1 cellular context compared by ENCODE assay signal in genomic region chr17:39450051-39450450, GRCh38.
A peak's percentile ranks its signal among the peaks of the same experiment; 100 is the strongest.
TF ChIP-seq lines count a peak whose summit lies in the region.

No MANE protein-coding gene starts in this region.

TF ChIP-seq in HepG2, 621 proteins besides CTCF, POLR2A, EP300 and RAD21 (continued from another document):
- peak; percentile 73 for TF ChIP-seq ZNF18 (CRISPR knock-in tag; IDR thresholded peaks at IDR 0.05; ENCODE audit: insufficient replicate concordance)
- TF ChIP-seq ARHGAP35 (CRISPR knock-in tag; IDR thresholded peaks at IDR 0.05; ENCODE audit: borderline replicate concordance), result no peak
- TF ChIP-seq RBAK (CRISPR knock-in tag; IDR thresholded peaks at IDR 0.05), result no peak
- no peak for TF ChIP-seq ZNF121 (CRISPR knock-in tag; IDR thresholded peaks at IDR 0.05)
- TF ChIP-seq KLF12 (CRISPR knock-in tag; IDR thresholded peaks at IDR 0.05; ENCODE audit: borderline replicate concordance), result no peak
- TF ChIP-seq ETS1 (CRISPR knock-in tag; IDR thresholded peaks at IDR 0.05), result no peak
- TF ChIP-seq MED1 (CRISPR knock-in tag; IDR thresholded peaks at IDR 0.05), result no peak
- TF ChIP-seq LCORL (IDR thresholded peaks at IDR 0.05), result no peak
- no peak for TF ChIP-seq LCORL (CRISPR knock-in tag; IDR thresholded peaks at IDR 0.05)
- TF ChIP-seq HNF4A (CRISPR knock-in tag; IDR thresholded peaks at IDR 0.05), result peak; percentile 32; the same call in 1 of the 2 replicates
- peak; percentile 56; the same call in 1 of the 2 replicates for TF ChIP-seq FOXA3 (CRISPR knock-in tag; IDR thresholded peaks at IDR 0.05)
- no peak for TF ChIP-seq MBNL3 (CRISPR knock-in tag; conservative IDR thresholded peaks at IDR 0.05)
- no peak for TF ChIP-seq IRX3 (CRISPR knock-in tag; IDR thresholded peaks at IDR 0.05; ENCODE audit: borderline replicate concordance, low read depth)
- TF ChIP-seq PCBP1 (IDR thresholded peaks at IDR 0.05; ENCODE audit: borderline replicate concordance, low read depth, low read length), result no peak
- TF ChIP-seq TCF7 (IDR thresholded peaks at IDR 0.05; ENCODE audit: low read depth), result no peak
- TF ChIP-seq ZNF138 (CRISPR knock-in tag; IDR thresholded peaks at IDR 0.05; ENCODE audit: low read depth), result no peak
- TF ChIP-seq GTF2F1 (IDR thresholded peaks at IDR 0.05; ENCODE audit: low read length), result no peak
- no peak for TF ChIP-seq ZNF567 (CRISPR knock-in tag; IDR thresholded peaks at IDR 0.05; ENCODE audit: borderline replicate concordance)
- TF ChIP-seq ZBTB1 (CRISPR knock-in tag; IDR thresholded peaks at IDR 0.05; ENCODE audit: borderline replicate concordance), result no peak
- no peak for TF ChIP-seq PLRG1 (conservative IDR thresholded peaks at IDR 0.05)
- no peak for TF ChIP-seq ZNF629 (CRISPR knock-in tag; conservative IDR thresholded peaks at IDR 0.05)
- TF ChIP-seq KMT2B (CRISPR knock-in tag; IDR thresholded peaks at IDR 0.05), result no peak
- no peak; the same call in 1 of the 2 replicates for TF ChIP-seq TBX3 (IDR thresholded peaks at IDR 0.05; ENCODE audit: borderline replicate concordance)
- no peak for TF ChIP-seq ZBED4 (CRISPR knock-in tag; IDR thresholded peaks at IDR 0.05; ENCODE audit: borderline replicate concordance)
- TF ChIP-seq NR2F6 (IDR thresholded peaks at IDR 0.05), result peak; percentile 76
- TF ChIP-seq NR2F6 (CRISPR knock-in tag; IDR thresholded peaks at IDR 0.05), result peak; percentile 84
- no peak for TF ChIP-seq HNRNPL (IDR thresholded peaks at IDR 0.05; ENCODE audit: low read depth, low read length)
- TF ChIP-seq MTA3 (CRISPR knock-in tag; IDR thresholded peaks at IDR 0.05), result no peak
- TF ChIP-seq HMGXB3 (CRISPR knock-in tag; IDR thresholded peaks at IDR 0.05; ENCODE audit: borderline replicate concordance), result no peak
- no peak for TF ChIP-seq ZNF761 (CRISPR knock-in tag; conservative IDR thresholded peaks at IDR 0.05)
- TF ChIP-seq ZNF768 (CRISPR knock-in tag; IDR thresholded peaks at IDR 0.05), result no peak
- peak; percentile 59; the same call in 1 of the 2 replicates for TF ChIP-seq RXRB (CRISPR knock-in tag; IDR thresholded peaks at IDR 0.05; ENCODE audit: borderline replicate concordance)
- no peak for TF ChIP-seq ZNF501 (CRISPR knock-in tag; IDR thresholded peaks at IDR 0.05)
- no peak for TF ChIP-seq RFXAP (CRISPR knock-in tag; IDR thresholded peaks at IDR 0.05; ENCODE audit: borderline replicate concordance)
- TF ChIP-seq PPARG (CRISPR knock-in tag; conservative IDR thresholded peaks at IDR 0.05), result peak; percentile 63
- TF ChIP-seq FOXJ3 (CRISPR knock-in tag; IDR thresholded peaks at IDR 0.05; ENCODE audit: borderline replicate concordance), result no peak
- TF ChIP-seq ARID5B (CRISPR knock-in tag; IDR thresholded peaks at IDR 0.05), result peak; percentile 60; the same call in 1 of the 2 replicates
- no peak for TF ChIP-seq ZNF563 (CRISPR knock-in tag; IDR thresholded peaks at IDR 0.05)
